Comparison of ENCODE assay signal across 9 cellular contexts in the genomic region with DNA sequence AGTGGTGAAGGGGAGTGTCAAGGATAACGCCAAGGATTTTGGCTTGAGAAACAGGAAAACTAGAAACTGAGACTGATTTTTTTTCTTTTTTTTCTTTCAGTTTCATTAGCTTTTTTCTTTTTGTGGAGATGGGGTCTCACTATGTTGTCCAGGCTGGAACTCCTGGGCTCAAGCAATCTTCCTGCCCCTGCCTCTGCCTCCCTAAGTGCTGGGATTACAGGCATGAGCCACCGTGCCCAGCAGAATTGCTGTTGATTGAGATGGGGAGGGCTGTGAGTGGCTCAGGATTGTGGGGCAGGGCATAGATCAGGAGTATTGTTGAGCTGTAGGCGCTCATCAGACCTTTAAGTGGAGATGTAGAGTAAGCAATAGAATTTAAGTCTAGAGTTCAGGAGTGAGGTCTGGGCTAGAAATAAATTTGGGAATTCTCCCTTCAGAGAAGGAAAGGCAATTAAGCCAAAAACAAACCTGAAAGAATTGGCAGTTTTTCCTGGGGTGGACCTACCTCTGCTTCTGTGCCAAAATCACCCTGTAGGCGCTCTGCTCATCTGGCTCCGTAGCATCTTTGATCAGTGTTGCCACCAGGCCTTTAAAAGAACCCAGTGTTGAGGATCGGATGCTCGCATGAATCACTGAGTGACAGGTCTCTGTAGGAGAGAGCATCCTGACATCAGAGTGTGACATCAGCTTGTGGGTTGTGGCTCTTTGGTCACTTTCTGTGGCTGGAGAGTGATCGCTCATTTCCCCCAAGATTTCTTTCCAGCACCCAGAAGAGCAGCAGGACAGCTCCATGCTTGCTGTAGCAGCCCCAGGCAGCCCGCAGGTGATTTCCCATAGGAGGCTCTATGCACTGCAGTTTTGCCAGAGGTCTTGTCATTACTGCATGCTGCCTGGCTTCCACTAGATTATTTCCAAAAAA. TPM values are rescaled to one million over a fixed set of nuclear protein-coding genes. Genes with fewer than 3 reads are reported as not detected.
DNase-seq lines count a peak whose midpoint lies in the region; ATAC-seq and TF ChIP-seq lines count a peak whose summit lies in the region.
"Had no signal": no experiment of that assay in that cellular context is flagged by ENCODE, and none has a peak within 500 bp of the region (broad histone marks: within the 10 kb centered on the region; RNA-seq: fewer than 3 reads in every experiment).

No MANE protein-coding gene starts in this region.

- no peaks in the 10 kb centered on the region for H3K9me3 ChIP-seq in upper lobe of right lung

- H3K27ac ChIP-seq in upper lobe of right lung = no peak overlapping the region

- no peaks in the 10 kb centered on the region for H3K36me3 ChIP-seq in upper lobe of right lung

- peak; percentile 98 for ATAC-seq in activated naive CD8-positive, alpha-beta T cell treated with anti-CD3 and anti-CD28 coated beads, Interleukin-2, amount 50 U/mL, for 24 hours
- ATAC-seq in upper lobe of right lung (no peak), GM18517 (IDR thresholded peaks at IDR 0.05; ENCODE audit: unreplicated experiment) (no peak)

- H3K27me3 Mint-ChIP-seq in activated naive CD8-positive, alpha-beta T cell treated with anti-CD3 and anti-CD28 coated beads, Interleukin-2, amount 50 U/mL, for 24 hours = no peaks in the 10 kb centered on the region

- no peak overlapping the region for H3K4me3 ChIP-seq in upper lobe of right lung

- H3K4me1 ChIP-seq in upper lobe of right lung = peaks cover 36% of the 10 kb centered on the region

- peak; percentile 70 for DNase-seq in activated CD4-positive, alpha-beta T cell treated with anti-CD3 and anti-CD28 coated beads for 48 hours
- no peak for DNase-seq in activated CD4-positive, alpha-beta T cell treated with anti-CD3 and anti-CD28 coated beads for 1 hour
- DNase-seq in LHCN-M2 (ENCODE audit: low read depth) = peak; percentile 56
- DNase-seq in activated naive CD8-positive, alpha-beta T cell treated with anti-CD3 and anti-CD28 coated beads, Interleukin-2, amount 50 U/mL, for 24 hours = peak; percentile 70
- DNase-seq in stimulated activated CD4-positive, alpha-beta T cell treated with anti-CD3 and anti-CD28 coated beads, TNF-alpha, amount 100 ng/mL, for 48 hours (ENCODE audit: low read depth in 3 of 3) = peak in 2 of 3 donors; percentile 43 to 44
- no peak for DNase-seq in upper lobe of right lung
- no peak for DNase-seq in central memory CD4-positive, alpha-beta T cell
- DNase-seq: NCI-H2171 had no signal

- peaks cover 20% of the 10 kb centered on the region for H3K4me1 Mint-ChIP-seq in activated naive CD8-positive, alpha-beta T cell treated with anti-CD3 and anti-CD28 coated beads, Interleukin-2, amount 50 U/mL, for 24 hours

- H3K27me3 ChIP-seq in upper lobe of right lung = no peaks in the 10 kb centered on the region

- no peaks in the 10 kb centered on the region for H3K9me3 Mint-ChIP-seq in activated naive CD8-positive, alpha-beta T cell treated with anti-CD3 and anti-CD28 coated beads, Interleukin-2, amount 50 U/mL, for 24 hours

- TF ChIP-seq CTCF in upper lobe of right lung (IDR thresholded peaks at IDR 0.05) = no peak

- H3K4me3 Mint-ChIP-seq in activated naive CD8-positive, alpha-beta T cell treated with anti-CD3 and anti-CD28 coated beads, Interleukin-2, amount 50 U/mL, for 24 hours = peak overlapping the region; percentile 19

- H3K36me3 Mint-ChIP-seq in activated naive CD8-positive, alpha-beta T cell treated with anti-CD3 and anti-CD28 coated beads, Interleukin-2, amount 50 U/mL, for 24 hours (ENCODE audit: low read depth) = no peaks in the 10 kb centered on the region

- H3K27ac Mint-ChIP-seq in activated naive CD8-positive, alpha-beta T cell treated with anti-CD3 and anti-CD28 coated beads, Interleukin-2, amount 50 U/mL, for 24 hours = peak overlapping the region; percentile 75

- intact Hi-C loops in upper lobe of right lung (cut with DNase I) = no loop called here

RNA-seq across cellular contexts. Expression of gene ABHD17C, which starts 15.8 kb away (rescaled TPM):
- total RNA-seq in LHCN-M2 (2014; rRNA removed) (2.0 and 3.4 TPM in 2 replicates), upper lobe of right lung (41.4 TPM)
- 7.8 TPM for polyA plus RNA-seq in LHCN-M2 (2012)

Comparison
In these comparisons a context has a peak if more than half of its experiments do, and no peak if none do; other contexts are left out.
1. DNase-seq: peak in activated CD4-positive, alpha-beta T cell treated with anti-CD3 and anti-CD28 coated beads for 48 hours (single experiment), LHCN-M2 (single experiment), activated naive CD8-positive, alpha-beta T cell treated with anti-CD3 and anti-CD28 coated beads, Interleukin-2, amount 50 U/mL, for 24 hours (single experiment) and stimulated activated CD4-positive, alpha-beta T cell treated with anti-CD3 and anti-CD28 coated beads, TNF-alpha, amount 100 ng/mL, for 48 hours (2 of 3); none in activated CD4-positive, alpha-beta T cell treated with anti-CD3 and anti-CD28 coated beads for 1 hour (single experiment), upper lobe of right lung (single experiment) and central memory CD4-positive, alpha-beta T cell (single experiment).